ENCODE assay signal across 1 cellular context in genomic region chr1:94481473-94481933, GRCh38.
TF ChIP-seq lines count a peak whose summit lies in the region.

No MANE protein-coding gene starts in this region.

TF ChIP-seq in GM23338, 12 proteins besides CTCF, POLR2A, EP300 and RAD21 (continued from another document):
- TF ChIP-seq, protein P1, sequence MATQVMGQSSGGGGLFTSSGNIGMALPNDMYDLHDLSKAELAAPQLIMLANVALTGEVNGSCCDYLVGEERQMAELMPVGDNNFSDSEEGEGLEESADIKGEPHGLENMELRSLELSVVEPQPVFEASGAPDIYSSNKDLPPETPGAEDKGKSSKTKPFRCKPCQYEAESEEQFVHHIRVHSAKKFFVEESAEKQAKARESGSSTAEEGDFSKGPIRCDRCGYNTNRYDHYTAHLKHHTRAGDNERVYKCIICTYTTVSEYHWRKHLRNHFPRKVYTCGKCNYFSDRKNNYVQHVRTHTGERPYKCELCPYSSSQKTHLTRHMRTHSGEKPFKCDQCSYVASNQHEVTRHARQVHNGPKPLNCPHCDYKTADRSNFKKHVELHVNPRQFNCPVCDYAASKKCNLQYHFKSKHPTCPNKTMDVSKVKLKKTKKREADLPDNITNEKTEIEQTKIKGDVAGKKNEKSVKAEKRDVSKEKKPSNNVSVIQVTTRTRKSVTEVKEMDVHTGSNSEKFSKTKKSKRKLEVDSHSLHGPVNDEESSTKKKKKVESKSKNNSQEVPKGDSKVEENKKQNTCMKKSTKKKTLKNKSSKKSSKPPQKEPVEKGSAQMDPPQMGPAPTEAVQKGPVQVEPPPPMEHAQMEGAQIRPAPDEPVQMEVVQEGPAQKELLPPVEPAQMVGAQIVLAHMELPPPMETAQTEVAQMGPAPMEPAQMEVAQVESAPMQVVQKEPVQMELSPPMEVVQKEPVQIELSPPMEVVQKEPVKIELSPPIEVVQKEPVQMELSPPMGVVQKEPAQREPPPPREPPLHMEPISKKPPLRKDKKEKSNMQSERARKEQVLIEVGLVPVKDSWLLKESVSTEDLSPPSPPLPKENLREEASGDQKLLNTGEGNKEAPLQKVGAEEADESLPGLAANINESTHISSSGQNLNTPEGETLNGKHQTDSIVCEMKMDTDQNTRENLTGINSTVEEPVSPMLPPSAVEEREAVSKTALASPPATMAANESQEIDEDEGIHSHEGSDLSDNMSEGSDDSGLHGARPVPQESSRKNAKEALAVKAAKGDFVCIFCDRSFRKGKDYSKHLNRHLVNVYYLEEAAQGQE (IDR thresholded peaks at IDR 0.05; ENCODE audit: unreplicated experiment), result no peak
- TF ChIP-seq JUNB (IDR thresholded peaks at IDR 0.05; ENCODE audit: unreplicated experiment), result no peak
